ENCODE assay signal across 12 cellular contexts in the genomic region with DNA sequence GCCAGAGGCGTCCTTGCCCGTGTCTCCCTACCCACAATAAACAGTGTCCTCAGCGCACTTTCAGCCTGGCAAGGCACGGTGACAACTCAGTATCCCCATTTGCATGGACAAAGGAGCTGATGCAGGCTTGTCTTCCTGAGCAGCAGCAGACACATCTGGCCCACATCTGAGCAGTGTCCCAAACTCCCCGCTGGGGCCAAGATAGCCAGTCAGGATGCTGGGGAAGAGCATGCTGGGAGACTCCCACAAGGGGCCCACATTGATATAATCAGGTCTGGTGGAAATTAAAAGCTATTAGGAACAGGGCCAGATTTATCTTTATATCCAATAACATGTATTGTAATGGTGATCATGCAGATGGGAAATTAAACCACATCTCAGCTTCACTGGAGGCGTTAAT.
A peak's percentile ranks its signal among the peaks of the same experiment; 100 is the strongest.
DNase-seq lines count a peak whose midpoint lies in the region; ATAC-seq and TF ChIP-seq lines count a peak whose summit lies in the region.
"Had no signal": no experiment of that assay in that cellular context is flagged by ENCODE, and none has a peak within 500 bp of the region (broad histone marks: within the 10 kb centered on the region; RNA-seq: fewer than 3 reads in every experiment).

No MANE protein-coding gene starts in this region.

- no peak for TF ChIP-seq CTCF in foreskin fibroblast (IDR thresholded peaks at IDR 0.05; ENCODE audit: low read depth, low read length)

- ATAC-seq in SK-N-SH treated with all-trans-retinoic acid at 6 μM for 48 hours (peak; percentile 70), HG03139 (IDR thresholded peaks at IDR 0.05; ENCODE audit: unreplicated experiment) (no peak)

- DNase-seq in medulla oblongata (ENCODE audit: extremely low spot score), result peak; percentile 36
- no peak for DNase-seq in ecto neural progenitor cell (ENCODE audit: low spot score)
- no peak for DNase-seq in foreskin fibroblast
- no peak for DNase-seq in RPMI8226
- DNase-seq: ACHN; Caco-2; CD4-positive, alpha-beta T cell; H9 had no signal

- H3K27ac ChIP-seq in cingulate gyrus (ENCODE audit: low read depth, low read length), result peak overlapping the region; percentile 90
- H3K27ac ChIP-seq: C4-2B had no signal

- H3K4me3 ChIP-seq in foreskin fibroblast (ENCODE audit: low read depth in 1 of 2, low read length in 2 of 2), result no peak overlapping the region

TF ChIP-seq in SK-N-SH treated with all-trans-retinoic acid at 6 μM for 48 hours, 23 proteins besides CTCF, POLR2A, EP300 and RAD21:
- TF ChIP-seq ARNTL (CRISPR knock-in tag; IDR thresholded peaks at IDR 0.05; ENCODE audit: borderline replicate concordance, low read depth) (no peak), TCF4 (CRISPR knock-in tag; IDR thresholded peaks at IDR 0.05; ENCODE audit: borderline replicate concordance) (peak; percentile 84; the same call in 1 of the 2 replicates)
